ENCODE assay signal across 9 cellular contexts in the genomic region with DNA sequence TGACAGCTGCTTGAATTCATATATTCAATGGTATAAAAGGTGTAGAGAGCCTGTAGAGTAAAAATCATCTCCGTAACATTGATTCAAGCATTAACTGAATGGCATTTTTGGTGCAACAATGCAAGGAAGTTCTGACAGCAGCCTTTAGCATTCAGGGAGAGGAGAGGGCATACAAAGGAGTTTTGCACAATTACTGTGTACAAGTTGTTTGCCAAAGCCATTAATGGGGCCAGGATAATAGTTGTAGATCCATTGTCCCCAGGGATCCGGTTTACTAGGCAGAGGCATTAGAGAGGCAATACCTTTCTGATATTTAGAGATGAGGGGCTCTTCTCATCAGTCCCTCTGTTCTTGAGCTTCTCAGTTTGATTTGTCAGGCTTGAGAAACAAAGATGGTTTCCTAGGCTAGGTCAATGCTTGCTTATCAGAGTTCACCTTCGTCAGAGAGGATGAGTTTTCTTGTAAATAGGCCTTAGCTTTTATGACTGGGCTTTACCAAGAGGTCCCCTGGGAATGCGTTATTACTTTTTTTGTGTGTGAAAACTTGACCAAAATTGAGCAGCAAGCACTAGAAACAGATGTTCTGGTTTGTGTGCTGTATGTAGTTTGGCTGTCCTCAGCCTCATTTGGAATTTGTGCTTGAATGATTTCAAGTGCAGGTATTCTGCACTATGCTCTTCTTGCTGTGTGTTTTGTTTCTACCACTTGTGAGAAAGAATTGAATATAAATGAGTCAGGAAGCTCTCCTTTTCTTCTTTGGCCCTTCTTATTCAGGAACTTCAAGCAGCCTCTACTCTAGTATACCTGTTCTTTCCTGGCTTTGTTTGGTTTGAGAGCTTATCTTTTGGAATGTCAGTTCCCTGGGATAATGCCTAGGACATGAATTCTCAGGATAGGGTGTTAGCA. TPM values are rescaled to one million over a fixed set of nuclear protein-coding genes. Genes with fewer than 3 reads are reported as not detected.
A peak's percentile ranks its signal among the peaks of the same experiment; 100 is the strongest.
DNase-seq lines count a peak whose midpoint lies in the region; ATAC-seq and TF ChIP-seq lines count a peak whose summit lies in the region.
"Had no signal": no experiment of that assay in that cellular context is flagged by ENCODE, and none has a peak within 500 bp of the region (broad histone marks: within the 10 kb centered on the region; RNA-seq: fewer than 3 reads in every experiment).

No MANE protein-coding gene starts in this region.

- H3K27ac ChIP-seq in left lung (no peak overlapping the region), right atrium auricular region (no peak overlapping the region), PC-3 (ENCODE audit: low read length) (no peak overlapping the region)

- H3K36me3 Mint-ChIP-seq in mesothelial cell of epicardium, result peaks cover 37% of the 10 kb centered on the region

- no peak overlapping the region for H3K4me3 ChIP-seq in left lung
- H3K4me3 ChIP-seq in right atrium auricular region, result no peak overlapping the region
- no peak overlapping the region for H3K4me3 ChIP-seq in PC-3 (ENCODE audit: low read length)

- no peak overlapping the region for H3K4me2 ChIP-seq in PC-3 (ENCODE audit: low read length)

- peaks cover 15 to 30% of the 10 kb centered on the region in 2 donors for H3K4me1 ChIP-seq in left lung
- peaks cover 0 to 22% of the 10 kb centered on the region in 2 donors for H3K4me1 ChIP-seq in right atrium auricular region
- H3K4me1 ChIP-seq in PC-3 (ENCODE audit: insufficient read depth, low read length), result no peaks in the 10 kb centered on the region

- no peak overlapping the region for H3K27ac Mint-ChIP-seq in mesothelial cell of epicardium

- POLR2A ChIA-PET in PC-3 (lab: Charles Lee; ENCODE audit: unreplicated experiment), result no interaction called here

- peaks cover 30% of the 10 kb centered on the region for H4K20me1 ChIP-seq in PC-3 (ENCODE audit: low read length)

- H2AFZ ChIP-seq in PC-3 (ENCODE audit: low read length), result no peak overlapping the region

- H3K27me3 Mint-ChIP-seq in mesothelial cell of epicardium (ENCODE audit: low read depth), result no peaks in the 10 kb centered on the region

- H3K4me3 Mint-ChIP-seq in mesothelial cell of epicardium, result no peak overlapping the region

- TF ChIP-seq CTCF in left lung (IDR thresholded peaks at IDR 0.05), result no peak
- no peak for TF ChIP-seq CTCF in right atrium auricular region (IDR thresholded peaks at IDR 0.05)
- no peak for TF ChIP-seq CTCF in PC-3 (conservative IDR thresholded peaks at IDR 0.05; ENCODE audit: low read depth, low read length)
- TF ChIP-seq CTCF in mesothelial cell of epicardium (IDR thresholded peaks at IDR 0.05; ENCODE audit: unreplicated experiment), result no peak

- peaks cover 0 to 16% of the 10 kb centered on the region in 2 donors for H3K9me3 ChIP-seq in left lung
- H3K9me3 ChIP-seq in right atrium auricular region, result no peaks in the 10 kb centered on the region
- peaks cover 6% of the 10 kb centered on the region; the same call in 1 of the 2 replicates for H3K9me3 ChIP-seq in PC-3 (ENCODE audit: low read length)

- peaks cover 11% of the 10 kb centered on the region for H3K4me1 Mint-ChIP-seq in mesothelial cell of epicardium

- no peaks in the 10 kb centered on the region for H3K9me2 ChIP-seq in PC-3 (replicated peaks; ENCODE audit: low read length)

- H3K79me2 ChIP-seq in PC-3 (ENCODE audit: low read length), result peaks cover 88% of the 10 kb centered on the region

- H3F3A ChIP-seq in PC-3 (ENCODE audit: low read length, unreplicated experiment), result no peaks in the 10 kb centered on the region

- DNase-seq in NCI-H1105 treated with DMSO at 0.1 percent for 48 hours (lab: John Stamatoyannopoulos, UW), result peak; percentile 69
- DNase-seq in left lung, result no peak
- DNase-seq in right atrium auricular region (ENCODE audit: low spot score), result no peak
- no peak for DNase-seq in NCI-H2196 treated with DMSO at 0.1 percent for 48 hours (lab: John Stamatoyannopoulos, UW; ENCODE audit: unreplicated experiment)
- DNase-seq in PC-3, result no peak
- DNase-seq in mesothelial cell of epicardium (ENCODE audit: low spot score in 2 of 2, unreplicated experiment in 2 of 2), result no peak
- DNase-seq: activated CD4-positive, alpha-beta T cell treated with anti-CD3 and anti-CD28 coated beads for 48 hours had no signal

- CTCF ChIA-PET in PC-3 (lab: Charles Lee), result no interaction called here

- no peak overlapping the region for H3K9ac ChIP-seq in PC-3 (ENCODE audit: low read length)

- no TSS peak for BruUV-seq in PC-3 (replicated peaks; lab: Mats Ljungman, UMichigan)

- peak; percentile 72 for ATAC-seq in GM18870 (IDR thresholded peaks at IDR 0.05; ENCODE audit: unreplicated experiment)
- ATAC-seq in HG02610 (IDR thresholded peaks at IDR 0.05; ENCODE audit: unreplicated experiment), result peak; percentile 87
- peak; percentile 57 for ATAC-seq in left lung
- ATAC-seq in PC-3, result no peak

- H3K36me3 ChIP-seq in left lung, result peaks cover 0 to 47% of the 10 kb centered on the region in 2 donors
- peaks cover 22% of the 10 kb centered on the region for H3K36me3 ChIP-seq in right atrium auricular region
- H3K36me3 ChIP-seq in PC-3 (ENCODE audit: low read depth, low read length), result peaks cover 31% of the 10 kb centered on the region

- H3K27me3 ChIP-seq in left lung, result no peaks in the 10 kb centered on the region
- H3K27me3 ChIP-seq in right atrium auricular region, result no peaks in the 10 kb centered on the region
- no peaks in the 10 kb centered on the region for H3K27me3 ChIP-seq in PC-3 (ENCODE audit: low read length)

- H3K9me3 Mint-ChIP-seq in mesothelial cell of epicardium, result peaks cover 17% of the 10 kb centered on the region

- intact Hi-C loops in left lung (cut with DNase I) (no loop called here), PC-3 (cut with micrococcal nuclease) (no loop called here)

RNA-seq across cellular contexts. Expression of a gene that starts 32.0 kb away (rescaled TPM):
- 100 to 1,000 TPM; 167 to 229 TPM for total RNA-seq in left lung
- 10 to 100 TPM; 69.4 to 77.6 TPM for total RNA-seq in right atrium auricular region
- 139 and 158 TPM in 2 replicates for total RNA-seq in PC-3 (2014; rRNA removed)
- total RNA-seq in mesothelial cell of epicardium, result 205 to 211 TPM (median 208 TPM) in 3 replicates
